ENCODE assay signal across 25 cellular contexts in genomic region chr6:20412674-20413073, GRCh38. TPM values are rescaled to one million over a fixed set of nuclear protein-coding genes. Genes with fewer than 3 reads are reported as not detected.
DNase-seq lines count a peak whose midpoint lies in the region; ATAC-seq and TF ChIP-seq lines count a peak whose summit lies in the region.
"Had no signal": no experiment of that assay in that cellular context is flagged by ENCODE, and none has a peak within 500 bp of the region (broad histone marks: within the 10 kb centered on the region; RNA-seq: fewer than 3 reads in every experiment).

No MANE protein-coding gene starts in this region.

- H3K4me3 Mint-ChIP-seq in effector memory CD8-positive, alpha-beta T cell, result no peak overlapping the region
- H3K4me3 Mint-ChIP-seq: CD4-positive, alpha-beta memory T cell; IgD-negative memory B cell had no signal

- H3K4me1 Mint-ChIP-seq in effector memory CD8-positive, alpha-beta T cell (ENCODE audit: low read depth in 2 of 2), result peaks cover 60 to 79% of the 10 kb centered on the region in 2 donors

- H3K9me2 ChIP-seq in Loucy (replicated peaks; ENCODE audit: low read depth, low read length), result no peaks in the 10 kb centered on the region

- no peaks in the 10 kb centered on the region for H3K9me3 ChIP-seq in Loucy (ENCODE audit: insufficient read depth, low read depth, low read length)
- no peaks in the 10 kb centered on the region for H3K9me3 ChIP-seq in gastrocnemius medialis
- H3K9me3 ChIP-seq: BLaER1, Caco-2, Peyer's patch, SJSA1 had no signal

- no peaks in the 10 kb centered on the region for H3K9me3 Mint-ChIP-seq in effector memory CD8-positive, alpha-beta T cell
- H3K9me3 Mint-ChIP-seq: CD4-positive, alpha-beta memory T cell; IgD-negative memory B cell had no signal

- H3K79me2 ChIP-seq in Loucy (ENCODE audit: insufficient read depth, low read length), result peaks cover 95% of the 10 kb centered on the region

- H3K27me3 ChIP-seq in Loucy (ENCODE audit: insufficient read depth, low read length, poor library complexity, severe bottlenecking) (no peaks in the 10 kb centered on the region), gastrocnemius medialis (no peaks in the 10 kb centered on the region)
- H3K27me3 ChIP-seq: BLaER1, Peyer's patch, SJSA1 had no signal

- no peak overlapping the region for H2AFZ ChIP-seq in Loucy (ENCODE audit: low read length)

- TF ChIP-seq POLR2A in gastrocnemius medialis (IDR thresholded peaks at IDR 0.05), result no peak

- peak overlapping the region; percentile 41 to 84 (median 62) for H3K27ac ChIP-seq in gastrocnemius medialis
- H3K27ac ChIP-seq: 22Rv1, BLaER1, Peyer's patch, SJSA1 had no signal

- peaks cover 47% of the 10 kb centered on the region for H3F3A ChIP-seq in Loucy (ENCODE audit: low read depth)

- DNase-seq in DMS79 (lab: John Stamatoyannopoulos, UW), result peak; percentile 13
- DNase-seq in DMS79 treated with DMSO at 0.1 percent for 48 hours (lab: John Stamatoyannopoulos, UW), result no peak
- no peak for DNase-seq in effector memory CD8-positive, alpha-beta T cell
- no peak for DNase-seq in gastrocnemius medialis
- no peak for DNase-seq in NAMALWA (ENCODE audit: low spot score)
- no peak for DNase-seq in hippocampal formation (lab: John Stamatoyannopoulos, UW)
- DNase-seq: ACHN; Caco-2; CD4-positive, alpha-beta memory T cell; DMS 273 treated with DMSO at 0.1 percent for 48 hours; GOT3; HCEC 1CT; NCI-H1436; NCI-H187 treated with DMSO at 0.1 percent for 48 hours; NCI-H2107; NCI-H345; NCI-H524; NCI-H82; Peyer's patch had no signal

- H3K4me2 ChIP-seq in Loucy (ENCODE audit: low read depth, low read length, poor library complexity, severe bottlenecking), result peak overlapping the region; percentile 76

- intact Hi-C loops in gastrocnemius medialis (cut with DNase I; ENCODE audit: low total_unique reads), result no loop called here

- H3K4me3 ChIP-seq in Loucy (ENCODE audit: low read length, poor library complexity, severe bottlenecking) (peak overlapping the region; percentile 91), gastrocnemius medialis (no peak overlapping the region)
- H3K4me3 ChIP-seq: BLaER1, Peyer's patch, SJSA1 had no signal

- no peaks in the 10 kb centered on the region for H3K27me3 Mint-ChIP-seq in effector memory CD8-positive, alpha-beta T cell
- H3K27me3 Mint-ChIP-seq: CD4-positive, alpha-beta memory T cell; IgD-negative memory B cell had no signal

- in situ Hi-C loops in gastrocnemius medialis (cut with MboI; ENCODE audit: low sequenced_read_pairs in 4 of 4), result no loop called here

- H3K27ac Mint-ChIP-seq in effector memory CD8-positive, alpha-beta T cell, result peak overlapping the region; percentile 58 to 75
- H3K27ac Mint-ChIP-seq: IgD-negative memory B cell had no signal

- peaks cover 59% of the 10 kb centered on the region for H4K20me1 ChIP-seq in Loucy (ENCODE audit: insufficient read depth, low read length, poor library complexity, severe bottlenecking)

- H3K36me3 ChIP-seq in Loucy (ENCODE audit: insufficient read depth, low read length) (peaks cover 9% of the 10 kb centered on the region), gastrocnemius medialis (no peaks in the 10 kb centered on the region)
- H3K36me3 ChIP-seq: Peyer's patch had no signal

- no peak for ATAC-seq in effector memory CD8-positive, alpha-beta T cell (replicated peaks)
- ATAC-seq in gastrocnemius medialis (no peak), HG03097 (IDR thresholded peaks at IDR 0.05; ENCODE audit: low FRiP score, unreplicated experiment) (no peak)

- peaks cover 96% of the 10 kb centered on the region for H3K4me1 ChIP-seq in Loucy (ENCODE audit: insufficient read depth, low read length, poor library complexity, severe bottlenecking)
- peaks cover 38 to 86% of the 10 kb centered on the region in 2 donors for H3K4me1 ChIP-seq in gastrocnemius medialis
- H3K4me1 ChIP-seq: Caco-2, SJSA1 had no signal

- TF ChIP-seq CTCF in Loucy (conservative IDR thresholded peaks at IDR 0.05; ENCODE audit: low read length) (no peak), gastrocnemius medialis (IDR thresholded peaks at IDR 0.05 in 4 of 5, conservative IDR thresholded peaks at IDR 0.05 in 1 of 5) (no peak)

- H3K36me3 Mint-ChIP-seq in effector memory CD8-positive, alpha-beta T cell (ENCODE audit: insufficient read depth), result no peaks in the 10 kb centered on the region

- H3K9ac ChIP-seq in Loucy (ENCODE audit: low read depth, low read length, poor library complexity, severe bottlenecking), result peak overlapping the region; percentile 99
- H3K9ac ChIP-seq: BLaER1 had no signal

RNA-seq across cellular contexts. Expression of gene E2F3, which starts 11.0 kb away (rescaled TPM):
- total RNA-seq in gastrocnemius medialis, result 10 to 100 TPM in 2 of 4 donors, 1 to 10 TPM in 2; 5.4 to 13.6 (median 10.7) TPM
